ENCODE assay signal across 9 cellular contexts in genomic region chr14:73935666-73936065, GRCh38. TPM values are rescaled to one million over a fixed set of nuclear protein-coding genes. Genes with fewer than 3 reads are reported as not detected.
DNase-seq lines count a peak whose midpoint lies in the region; ATAC-seq, FAIRE-seq and TF ChIP-seq lines count a peak whose summit lies in the region.
"Had no signal": no experiment of that assay in that cellular context is flagged by ENCODE, and none has a peak within 500 bp of the region (broad histone marks: within the 10 kb centered on the region; RNA-seq: fewer than 3 reads in every experiment).

No MANE protein-coding gene starts in this region.

- H3K4me1 ChIP-seq in Loucy (ENCODE audit: insufficient read depth, low read length, poor library complexity, severe bottlenecking) (no peaks in the 10 kb centered on the region), mammary epithelial cell (ENCODE audit: insufficient read depth, low read length) (no peaks in the 10 kb centered on the region)

- H3K4me3 Mint-ChIP-seq in T-cell: no peak overlapping the region
- no peak overlapping the region for H3K4me3 Mint-ChIP-seq in stimulated activated naive CD8-positive, alpha-beta T cell treated with anti-CD3 and anti-CD28 coated beads, Interleukin-15, amount 100 ng/mL, for 72 hours

- dilution Hi-C loops in mammary epithelial cell (cut with HindIII; ENCODE audit: low sequenced_read_pairs): no loop called here

- H3K27ac Mint-ChIP-seq in T-cell: no peak overlapping the region
- H3K27ac Mint-ChIP-seq in stimulated activated naive CD8-positive, alpha-beta T cell treated with anti-CD3 and anti-CD28 coated beads, Interleukin-15, amount 100 ng/mL, for 72 hours: no peak overlapping the region

- H3K27me3 Mint-ChIP-seq in T-cell: no peaks in the 10 kb centered on the region
- H3K27me3 Mint-ChIP-seq in stimulated activated naive CD8-positive, alpha-beta T cell treated with anti-CD3 and anti-CD28 coated beads, Interleukin-15, amount 100 ng/mL, for 72 hours: no peaks in the 10 kb centered on the region

- no peak for TF ChIP-seq EP300 in neural cell (conservative IDR thresholded peaks at IDR 0.05; ENCODE audit: poor library complexity, severe bottlenecking)

- no peak overlapping the region for H3K27ac ChIP-seq in mammary epithelial cell (ENCODE audit: insufficient read depth, low read depth, low read length)
- no peak overlapping the region for H3K27ac ChIP-seq in neural cell (ENCODE audit: low read length)
- H3K27ac ChIP-seq: ovary had no signal

- POLR2A ChIA-PET in T-cell (lab: Charles Lee): interaction anchor here in 1 of 2 donors (0.6 kb wide), 2 partner anchors 54 to 124 kb away, joined by 3 read pairs; no protein-coding TSS in a partner anchor

- no peak overlapping the region for H3K9ac ChIP-seq in Loucy (ENCODE audit: low read depth, low read length, poor library complexity, severe bottlenecking)
- no peak overlapping the region for H3K9ac ChIP-seq in mammary epithelial cell (ENCODE audit: insufficient read depth, low read length)
- no peak overlapping the region for H3K9ac ChIP-seq in neural cell (ENCODE audit: low read length)

- H2AFZ ChIP-seq in Loucy (ENCODE audit: low read length) (no peak overlapping the region), mammary epithelial cell (ENCODE audit: low read depth, low read length) (no peak overlapping the region), neural cell (ENCODE audit: low read depth, low read length) (no peak overlapping the region)

- H3K79me2 ChIP-seq in Loucy (ENCODE audit: insufficient read depth, low read length) (no peaks in the 10 kb centered on the region), mammary epithelial cell (ENCODE audit: insufficient read depth, low read length) (no peaks in the 10 kb centered on the region), neural cell (replicated peaks; ENCODE audit: insufficient read depth, low read length) (no peaks in the 10 kb centered on the region)

- H3K9me3 ChIP-seq in Loucy (ENCODE audit: insufficient read depth, low read depth, low read length): no peaks in the 10 kb centered on the region
- H3K9me3 ChIP-seq in mammary epithelial cell (replicated peaks; ENCODE audit: insufficient read depth, low read length): no peaks in the 10 kb centered on the region
- H3K9me3 ChIP-seq in neural cell (ENCODE audit: low read length): no peaks in the 10 kb centered on the region
- H3K9me3 ChIP-seq: ovary had no signal

- BruUV-seq in mammary epithelial cell (replicated peaks; lab: Mats Ljungman, UMichigan): no TSS peak

- H3K4me1 Mint-ChIP-seq in T-cell: peaks cover 8 to 12% (median 8%) of the 10 kb centered on the region in 3 donors
- H3K4me1 Mint-ChIP-seq in stimulated activated naive CD8-positive, alpha-beta T cell treated with anti-CD3 and anti-CD28 coated beads, Interleukin-15, amount 100 ng/mL, for 72 hours: no peaks in the 10 kb centered on the region

- H3K4me3 ChIP-seq in Loucy (ENCODE audit: low read length, poor library complexity, severe bottlenecking) (no peak overlapping the region), mammary epithelial cell (replicated peaks in 1 of 3; ENCODE audit: insufficient read depth in 1 of 3, low read depth in 2 of 3, low read length in 3 of 3) (no peak overlapping the region), neural cell (ENCODE audit: low read length) (no peak overlapping the region)
- H3K4me3 ChIP-seq: ovary had no signal

- no peaks in the 10 kb centered on the region for H3K9me2 ChIP-seq in Loucy (replicated peaks; ENCODE audit: low read depth, low read length)
- no peaks in the 10 kb centered on the region for H3K9me2 ChIP-seq in neural cell (ENCODE audit: insufficient read depth, low read length)

- intact Hi-C loops in mammary epithelial cell (cut with micrococcal nuclease): no loop called here

- in situ Hi-C loops in mammary epithelial cell (cut with MboI; ENCODE audit: low sequenced_read_pairs in 2 of 2): no loop called here

- no peak for TF ChIP-seq RAD21 in neural cell (conservative IDR thresholded peaks at IDR 0.05)

- TF ChIP-seq CTCF in Loucy (conservative IDR thresholded peaks at IDR 0.05; ENCODE audit: low read length) (peak; percentile 44; the same call in 1 of the 2 replicates), mammary epithelial cell (conservative IDR thresholded peaks at IDR 0.05 in 1 of 2, IDR thresholded peaks at IDR 0.05 in 1 of 2; ENCODE audit: extremely low read depth in 1 of 2, insufficient read depth in 1 of 2, low read depth in 1 of 2, low read length in 2 of 2) (peak; percentile 19 to 44), neural cell (IDR thresholded peaks at IDR 0.05; ENCODE audit: poor library complexity, severe bottlenecking) (peak; percentile 36)

- H3K36me3 Mint-ChIP-seq in T-cell: peaks cover 36% of the 10 kb centered on the region

- H3K27me3 ChIP-seq in Loucy (ENCODE audit: insufficient read depth, low read length, poor library complexity, severe bottlenecking): no peaks in the 10 kb centered on the region
- H3K27me3 ChIP-seq in mammary epithelial cell (ENCODE audit: insufficient read depth, low read length): no peaks in the 10 kb centered on the region
- H3K27me3 ChIP-seq in neural cell (ENCODE audit: insufficient read depth, low read depth, low read length): no peaks in the 10 kb centered on the region
- H3K27me3 ChIP-seq: ovary had no signal

- no peak overlapping the region for H3K4me2 ChIP-seq in Loucy (ENCODE audit: low read depth, low read length, poor library complexity, severe bottlenecking)
- H3K4me2 ChIP-seq in mammary epithelial cell (ENCODE audit: insufficient read depth, low read depth, low read length): no peak overlapping the region
- no peak overlapping the region for H3K4me2 ChIP-seq in neural cell (ENCODE audit: low read length)

- H4K20me1 ChIP-seq in Loucy (ENCODE audit: insufficient read depth, low read length, poor library complexity, severe bottlenecking) (no peaks in the 10 kb centered on the region), mammary epithelial cell (ENCODE audit: insufficient read depth, low read length) (no peaks in the 10 kb centered on the region), neural cell (ENCODE audit: insufficient read depth) (no peaks in the 10 kb centered on the region)

- CTCF ChIA-PET in mammary epithelial cell (lab: Charles Lee; ENCODE audit: low non-redundant PET) (interaction anchor here (0.6 kb wide), 1 partner anchor 175 kb away, joined by 4 read pairs; no protein-coding TSS in a partner anchor), T-cell (lab: Charles Lee) (interaction anchor here (0.7 to 1.2 kb wide), 3 partner anchors 11 to 666 kb away, joined by 3 to 5 read pairs (median 4); no protein-coding TSS in a partner anchor)

- WGBS in mammary epithelial cell (ENCODE audit: low coverage, missing lambda C conversion rate): 62% methylated on average over 2 of the region's 2 CpGs

- H3K36me3 ChIP-seq in Loucy (ENCODE audit: insufficient read depth, low read length): peaks cover 37% of the 10 kb centered on the region; the same call in 1 of the 2 replicates
- H3K36me3 ChIP-seq in mammary epithelial cell (ENCODE audit: insufficient read depth, low read length): peaks cover 27% of the 10 kb centered on the region
- H3K36me3 ChIP-seq in neural cell (ENCODE audit: insufficient read depth, low read length): peaks cover 12% of the 10 kb centered on the region
- H3K36me3 ChIP-seq: ovary had no signal

- ATAC-seq in T-cell (replicated peaks in 1 of 4): no peak
- no peak for ATAC-seq in stimulated activated naive CD8-positive, alpha-beta T cell treated with anti-CD3 and anti-CD28 coated beads, Interleukin-15, amount 100 ng/mL, for 72 hours

- peak; percentile 63 for FAIRE-seq in G401.6 (lab: Jason Lieb, UNC)

- DNase-seq in mammary epithelial cell: no peak
- no peak for DNase-seq in T-cell
- no peak for DNase-seq in DMS79 treated with DMSO at 0.1 percent for 48 hours (lab: John Stamatoyannopoulos, UW)
- no peak for DNase-seq in stimulated activated naive CD8-positive, alpha-beta T cell treated with anti-CD3 and anti-CD28 coated beads, Interleukin-15, amount 100 ng/mL, for 72 hours
- no peak for DNase-seq in SKM-1 (lab: John Stamatoyannopoulos, UW; ENCODE audit: unreplicated experiment)
- DNase-seq: ovary had no signal

- H3F3A ChIP-seq in Loucy (ENCODE audit: low read depth) (no peaks in the 10 kb centered on the region), neural cell (ENCODE audit: insufficient read depth, low read length, poor library complexity, severe bottlenecking) (no peaks in the 10 kb centered on the region)

- no peaks in the 10 kb centered on the region for H3K9me3 Mint-ChIP-seq in T-cell
- no peaks in the 10 kb centered on the region for H3K9me3 Mint-ChIP-seq in stimulated activated naive CD8-positive, alpha-beta T cell treated with anti-CD3 and anti-CD28 coated beads, Interleukin-15, amount 100 ng/mL, for 72 hours

TF ChIP-seq in neural cell, 6 proteins besides CTCF, POLR2A, EP300 and RAD21 (continues in another document):
- no peak for TF ChIP-seq TAF1 (IDR thresholded peaks at IDR 0.05; ENCODE audit: low read depth)
- no peak for TF ChIP-seq MXI1 (conservative IDR thresholded peaks at IDR 0.05; ENCODE audit: poor library complexity, severe bottlenecking)
- TF ChIP-seq POLR2AphosphoS5 (IDR thresholded peaks at IDR 0.05): no peak
- TF ChIP-seq EZH2 (IDR thresholded peaks at IDR 0.05; ENCODE audit: borderline replicate concordance, insufficient read depth, low read length, poor library complexity, severe bottlenecking): no peak

RNA-seq across cellular contexts. Expression of gene FAM161B, which starts 14.2 kb away (rescaled TPM):
- total RNA-seq in mammary epithelial cell (1 to 10 TPM; 3.5 to 4.0 TPM), T-cell (1 to 10 TPM; 2.6 to 5.6 (median 4.8) TPM)
- polyA plus RNA-seq in mammary epithelial cell (1.5 TPM), neural cell (12.2 and 14.2 TPM in 2 replicates)
- polyA minus RNA-seq in mammary epithelial cell (0.62 TPM), neural cell (31.7 and 31.9 TPM in 2 replicates)

RNA-seq across cellular contexts. Expression of gene COQ6, which starts 14.4 kb away (rescaled TPM):
- total RNA-seq in mammary epithelial cell: 10 to 100 TPM; 20.0 to 22.6 TPM
- 23.3 TPM for polyA plus RNA-seq in mammary epithelial cell
- polyA minus RNA-seq in mammary epithelial cell: not detected
- 82.3 and 95.6 TPM in 2 replicates for polyA plus RNA-seq in neural cell
- polyA minus RNA-seq in neural cell: 27.5 and 32.8 TPM in 2 replicates
- 10 to 100 TPM; 29.3 to 35.4 (median 33.2) TPM for total RNA-seq in T-cell

RNA-seq across cellular contexts. Expression of gene ZNF410, which starts 49.0 kb away (rescaled TPM):
- total RNA-seq in mammary epithelial cell (10 to 100 TPM; 58.3 to 93.9 TPM), T-cell (10 to 100 TPM; 39.5 to 77.3 (median 40.3) TPM)
- polyA plus RNA-seq in mammary epithelial cell (34.9 TPM), neural cell (63.5 and 73.7 TPM in 2 replicates)
- polyA minus RNA-seq in mammary epithelial cell (76.9 TPM), neural cell (92.5 and 100 TPM in 2 replicates)
